In genomic region chr10:100325164-100325563, GRCh38 we compare ENCODE assay signal across 2 cellular contexts.
TF ChIP-seq lines count a peak whose summit lies in the region.

No MANE protein-coding gene starts in this region.

TF ChIP-seq in HEK293, 187 proteins besides CTCF, POLR2A, EP300 and RAD21:
- TF ChIP-seq REST (tag by site-specific recombination; IDR thresholded peaks at IDR 0.05) (peak; percentile 97), ZNF324 (tag by site-specific recombination; IDR thresholded peaks at IDR 0.05) (no peak)

TF ChIP-seq in K562, 482 proteins besides CTCF, POLR2A, EP300 and RAD21:
- no peak for TF ChIP-seq E2F8 (IDR thresholded peaks at IDR 0.05; ENCODE audit: low read depth, partially characterized antibody)
- TF ChIP-seq PRMT5 (CRISPR knock-in tag; IDR thresholded peaks at IDR 0.05), result peak; percentile 86; the same call in 1 of the 2 replicates
- peak; percentile 92 for TF ChIP-seq MIER1 (IDR thresholded peaks at IDR 0.05; ENCODE audit: low read depth)
- TF ChIP-seq LCOR (CRISPR knock-in tag; IDR thresholded peaks at IDR 0.05), result no peak
- no peak for TF ChIP-seq TARDBP (IDR thresholded peaks at IDR 0.05)
- TF ChIP-seq, protein P1, sequence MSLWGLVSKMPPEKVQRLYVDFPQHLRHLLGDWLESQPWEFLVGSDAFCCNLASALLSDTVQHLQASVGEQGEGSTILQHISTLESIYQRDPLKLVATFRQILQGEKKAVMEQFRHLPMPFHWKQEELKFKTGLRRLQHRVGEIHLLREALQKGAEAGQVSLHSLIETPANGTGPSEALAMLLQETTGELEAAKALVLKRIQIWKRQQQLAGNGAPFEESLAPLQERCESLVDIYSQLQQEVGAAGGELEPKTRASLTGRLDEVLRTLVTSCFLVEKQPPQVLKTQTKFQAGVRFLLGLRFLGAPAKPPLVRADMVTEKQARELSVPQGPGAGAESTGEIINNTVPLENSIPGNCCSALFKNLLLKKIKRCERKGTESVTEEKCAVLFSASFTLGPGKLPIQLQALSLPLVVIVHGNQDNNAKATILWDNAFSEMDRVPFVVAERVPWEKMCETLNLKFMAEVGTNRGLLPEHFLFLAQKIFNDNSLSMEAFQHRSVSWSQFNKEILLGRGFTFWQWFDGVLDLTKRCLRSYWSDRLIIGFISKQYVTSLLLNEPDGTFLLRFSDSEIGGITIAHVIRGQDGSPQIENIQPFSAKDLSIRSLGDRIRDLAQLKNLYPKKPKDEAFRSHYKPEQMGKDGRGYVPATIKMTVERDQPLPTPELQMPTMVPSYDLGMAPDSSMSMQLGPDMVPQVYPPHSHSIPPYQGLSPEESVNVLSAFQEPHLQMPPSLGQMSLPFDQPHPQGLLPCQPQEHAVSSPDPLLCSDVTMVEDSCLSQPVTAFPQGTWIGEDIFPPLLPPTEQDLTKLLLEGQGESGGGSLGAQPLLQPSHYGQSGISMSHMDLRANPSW (CRISPR knock-in tag; IDR thresholded peaks at IDR 0.05), result no peak
- TF ChIP-seq EHMT2 (IDR thresholded peaks at IDR 0.05), result peak; percentile 95
- TF ChIP-seq REST (CRISPR knock-in tag; IDR thresholded peaks at IDR 0.05; ENCODE audit: low read depth), result peak; percentile 92
- TF ChIP-seq MCM5 (IDR thresholded peaks at IDR 0.05; ENCODE audit: low read depth), result no peak
- TF ChIP-seq DDX20 (tag; IDR thresholded peaks at IDR 0.05; ENCODE audit: low read depth), result no peak
- no peak for TF ChIP-seq IFI16 (CRISPR knock-in tag; IDR thresholded peaks at IDR 0.05)
- no peak for TF ChIP-seq EP400 (IDR thresholded peaks at IDR 0.05)
- no peak for TF ChIP-seq PCBP2 (IDR thresholded peaks at IDR 0.05; ENCODE audit: low read depth, low read length, poor library complexity, severe bottlenecking)
- peak in 1 of 2 experiments; percentile 63 for TF ChIP-seq AFF1 (IDR thresholded peaks at IDR 0.05; ENCODE audit: low read depth in 1 of 2, partially characterized antibody in 2 of 2)
- TF ChIP-seq USF2 (CRISPR knock-in tag; IDR thresholded peaks at IDR 0.05), result no peak
- TF ChIP-seq ZNF696 (CRISPR knock-in tag; conservative IDR thresholded peaks at IDR 0.05), result no peak
- TF ChIP-seq, protein P2, sequence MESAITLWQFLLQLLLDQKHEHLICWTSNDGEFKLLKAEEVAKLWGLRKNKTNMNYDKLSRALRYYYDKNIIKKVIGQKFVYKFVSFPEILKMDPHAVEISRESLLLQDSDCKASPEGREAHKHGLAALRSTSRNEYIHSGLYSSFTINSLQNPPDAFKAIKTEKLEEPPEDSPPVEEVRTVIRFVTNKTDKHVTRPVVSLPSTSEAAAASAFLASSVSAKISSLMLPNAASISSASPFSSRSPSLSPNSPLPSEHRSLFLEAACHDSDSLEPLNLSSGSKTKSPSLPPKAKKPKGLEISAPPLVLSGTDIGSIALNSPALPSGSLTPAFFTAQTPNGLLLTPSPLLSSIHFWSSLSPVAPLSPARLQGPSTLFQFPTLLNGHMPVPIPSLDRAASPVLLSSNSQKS (CRISPR knock-in tag; IDR thresholded peaks at IDR 0.05), result no peak
- TF ChIP-seq FOXJ2 (tag; IDR thresholded peaks at IDR 0.05), result no peak
- TF ChIP-seq ZNF766 (CRISPR knock-in tag; conservative IDR thresholded peaks at IDR 0.05), result 0 out of 2 replicates have a peak, but pooled peaks have one; percentile 24
- TF ChIP-seq, protein P3, sequence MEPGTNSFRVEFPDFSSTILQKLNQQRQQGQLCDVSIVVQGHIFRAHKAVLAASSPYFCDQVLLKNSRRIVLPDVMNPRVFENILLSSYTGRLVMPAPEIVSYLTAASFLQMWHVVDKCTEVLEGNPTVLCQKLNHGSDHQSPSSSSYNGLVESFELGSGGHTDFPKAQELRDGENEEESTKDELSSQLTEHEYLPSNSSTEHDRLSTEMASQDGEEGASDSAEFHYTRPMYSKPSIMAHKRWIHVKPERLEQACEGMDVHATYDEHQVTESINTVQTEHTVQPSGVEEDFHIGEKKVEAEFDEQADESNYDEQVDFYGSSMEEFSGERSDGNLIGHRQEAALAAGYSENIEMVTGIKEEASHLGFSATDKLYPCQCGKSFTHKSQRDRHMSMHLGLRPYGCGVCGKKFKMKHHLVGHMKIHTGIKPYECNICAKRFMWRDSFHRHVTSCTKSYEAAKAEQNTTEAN (CRISPR knock-in tag; IDR thresholded peaks at IDR 0.05), result no peak
